8 cellular contexts compared by ENCODE assay signal in the genomic region with DNA sequence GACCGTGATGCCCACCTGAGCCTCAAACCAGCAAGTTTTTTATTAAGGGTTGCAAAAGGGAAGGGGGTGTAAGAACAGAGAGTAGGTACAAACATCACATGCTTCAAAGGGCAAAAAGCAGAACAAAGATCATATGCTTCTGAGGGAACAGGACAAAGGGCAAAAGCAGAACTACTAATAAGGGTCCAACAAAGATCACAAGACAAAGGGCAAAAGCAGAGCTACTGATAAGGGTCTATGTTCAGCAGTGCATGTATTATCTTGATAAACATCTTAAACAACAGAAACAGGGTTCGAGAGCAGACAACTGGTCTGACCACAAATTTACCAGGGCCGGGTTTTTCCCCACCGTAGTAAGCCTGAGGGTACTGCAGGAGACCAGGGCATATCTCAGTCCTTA. TPM values are rescaled to one million over a fixed set of nuclear protein-coding genes. Genes with fewer than 3 reads are reported as not detected.
DNase-seq lines count a peak whose midpoint lies in the region; ATAC-seq, FAIRE-seq and TF ChIP-seq lines count a peak whose summit lies in the region.
"Not testable (repeated sequence)": the region's sequence is repeated elsewhere in the genome, so short reads cannot be mapped to it uniquely, and the experiment has no call there.

No MANE protein-coding gene starts in this region.

- not testable (repeated sequence) for ATAC-seq in CD4-positive, CD25-positive, alpha-beta regulatory T cell (ENCODE audit: low read depth in 2 of 2); activated B cell treated with CpG ODN at 0.5 μM for 24 hours (ENCODE audit: low read depth); HepG2

- H3K4me1 ChIP-seq in CD4-positive, CD25-positive, alpha-beta regulatory T cell (ENCODE audit: control insufficient read depth, insufficient read depth, low read length, poor library complexity, severe bottlenecking), result peaks cover 19% of the 10 kb centered on the region
- H3K4me1 ChIP-seq in HepG2 (ENCODE audit: insufficient read depth, low read length), result peaks cover 23% of the 10 kb centered on the region

- TF ChIP-seq EP300 in HepG2 (IDR thresholded peaks at IDR 0.05; ENCODE audit: low read depth in 2 of 2, low read length in 2 of 2); HepG2 (CRISPR knock-in tag; IDR thresholded peaks at IDR 0.05; ENCODE audit: borderline replicate concordance): not testable (repeated sequence)

- not testable (repeated sequence) for TF ChIP-seq CTCF in HL-60 (IDR thresholded peaks at IDR 0.05; ENCODE audit: insufficient read depth, low read length); activated B cell treated with CpG ODN at 0.5 μM for 24 hours (IDR thresholded peaks at IDR 0.05); HepG2 (CRISPR knock-in tag; IDR thresholded peaks at IDR 0.05); nephron (IDR thresholded peaks at IDR 0.05; ENCODE audit: unreplicated experiment in 3 of 3); type B pancreatic cell (conservative IDR thresholded peaks at IDR 0.05)

- CTCF ChIA-PET in activated B cell treated with CpG ODN at 0.5 μM for 24 hours (lab: Charles Lee); HepG2 (lab: Yijun Ruan, JAX; ENCODE audit: low intra/inter-chr PET ratio, low total read pairs): not testable (repeated sequence)

- 11% methylated on average over 4 of the region's 4 CpGs for WGBS in HepG2 (ENCODE audit: low lambda C conversion rate)

- not testable (repeated sequence) for H3K36me3 Mint-ChIP-seq in CD4-positive, CD25-positive, alpha-beta regulatory T cell; activated B cell treated with CpG ODN at 0.5 μM for 24 hours (ENCODE audit: low read depth); nephron (ENCODE audit: low read depth); type B pancreatic cell

- intact Hi-C loops in activated B cell treated with CpG ODN at 0.5 μM for 24 hours (cut with micrococcal nuclease); HepG2 (cut with micrococcal nuclease; ENCODE audit: unreplicated experiment): not testable (repeated sequence)

- TF ChIP-seq POLR2A in HepG2 (IDR thresholded peaks at IDR 0.05; ENCODE audit: insufficient read depth in 1 of 2, low read depth in 2 of 2, low read length in 2 of 2), result not testable (repeated sequence)

- not testable (repeated sequence) for FAIRE-seq in HepG2 (lab: Jason Lieb, UNC)

- H3K27me3 Mint-ChIP-seq in CD4-positive, CD25-positive, alpha-beta regulatory T cell, result peaks cover 42% of the 10 kb centered on the region
- H3K27me3 Mint-ChIP-seq in activated B cell treated with CpG ODN at 0.5 μM for 24 hours; nephron (ENCODE audit: low read depth); type B pancreatic cell: not testable (repeated sequence)

- H3K27me3 ChIP-seq in CD4-positive, CD25-positive, alpha-beta regulatory T cell (ENCODE audit: control insufficient read depth, insufficient read depth, low read length); HL-60 (ENCODE audit: insufficient read depth, poor library complexity, severe bottlenecking); HepG2 (ENCODE audit: control insufficient read depth in 1 of 2, insufficient read depth in 2 of 2, low read length in 2 of 2): not testable (repeated sequence)

- peaks cover 21% of the 10 kb centered on the region for H3K79me2 ChIP-seq in HepG2 (ENCODE audit: insufficient read depth, low read length)

- not testable (repeated sequence) for H3K27ac ChIP-seq in CD4-positive, CD25-positive, alpha-beta regulatory T cell (ENCODE audit: insufficient read depth, low read length, poor library complexity, severe bottlenecking); HepG2 (ENCODE audit: extremely low read length, insufficient read depth, low read length)
- H3K27ac ChIP-seq in HL-60 (replicated peaks), result peak overlapping the region; percentile 26; the same call in 1 of the 2 replicates

- not testable (repeated sequence) for H3K9me3 ChIP-seq in CD4-positive, CD25-positive, alpha-beta regulatory T cell (ENCODE audit: control insufficient read depth in 2 of 2, low read length in 2 of 2); HepG2 (ENCODE audit: low read length)

- BruUV-seq in HepG2 (replicated peaks; lab: Mats Ljungman, UMichigan), result not testable (repeated sequence)

- not testable (repeated sequence) for H3K9ac ChIP-seq in HepG2 (ENCODE audit: insufficient read depth, low read depth, low read length)

- not testable (repeated sequence) for H3K27ac Mint-ChIP-seq in CD4-positive, CD25-positive, alpha-beta regulatory T cell; nephron; type B pancreatic cell
- peak overlapping the region; percentile 76 for H3K27ac Mint-ChIP-seq in activated B cell treated with CpG ODN at 0.5 μM for 24 hours

- DNase-seq in CD4-positive, CD25-positive, alpha-beta regulatory T cell; activated B cell treated with CpG ODN at 0.5 μM for 24 hours; HepG2 (ENCODE audit: low spot score); type B pancreatic cell (ENCODE audit: extremely low spot score, unreplicated experiment): not testable (repeated sequence)
- DNase-seq in HL-60 (ENCODE audit: low read depth in 1 of 2, low spot score in 1 of 2) (peak in 1 of 2 experiments; percentile 32), MV-4-11 (lab: John Stamatoyannopoulos, UW) (peak; percentile 52), OCI-M1 (lab: John Stamatoyannopoulos, UW) (peak; percentile 10)

- not testable (repeated sequence) for H3K9me3 Mint-ChIP-seq in CD4-positive, CD25-positive, alpha-beta regulatory T cell; activated B cell treated with CpG ODN at 0.5 μM for 24 hours; type B pancreatic cell
- H3K9me3 Mint-ChIP-seq in nephron, result peaks cover 18% of the 10 kb centered on the region

- in situ Hi-C loops in HepG2 (cut with HindIII; ENCODE audit: extremely low pct_ligation_motif_present, low pct_unique_long_range_greater_than_20kb), result loop anchor here (25.0 kb wide), 1 partner anchor 287 kb away; no protein-coding TSS in a partner anchor

- POLR2A ChIA-PET in activated B cell treated with CpG ODN at 0.5 μM for 24 hours (lab: Charles Lee); HepG2 (lab: Yijun Ruan, JAX): not testable (repeated sequence)

- peaks cover 4 to 22% (median 16%) of the 10 kb centered on the region in 4 donors for H3K4me1 Mint-ChIP-seq in CD4-positive, CD25-positive, alpha-beta regulatory T cell
- H3K4me1 Mint-ChIP-seq in activated B cell treated with CpG ODN at 0.5 μM for 24 hours, result peaks cover 53% of the 10 kb centered on the region
- H3K4me1 Mint-ChIP-seq in nephron; type B pancreatic cell (ENCODE audit: unreplicated experiment): not testable (repeated sequence)

- not testable (repeated sequence) for TF ChIP-seq RAD21 in HepG2 (CRISPR knock-in tag; IDR thresholded peaks at IDR 0.05)

- H4K20me1 ChIP-seq in HepG2 (ENCODE audit: insufficient read depth, low read length), result not testable (repeated sequence)

- not testable (repeated sequence) for H2AFZ ChIP-seq in HepG2 (ENCODE audit: low read length)

- H3K4me2 ChIP-seq in HepG2 (ENCODE audit: low read depth, low read length), result not testable (repeated sequence)

- peak overlapping the region; percentile 11 to 84 (median 60) for H3K4me3 Mint-ChIP-seq in CD4-positive, CD25-positive, alpha-beta regulatory T cell
- H3K4me3 Mint-ChIP-seq in activated B cell treated with CpG ODN at 0.5 μM for 24 hours (peak overlapping the region; percentile 32), nephron (peak overlapping the region; percentile 7 to 72 (median 37)), type B pancreatic cell (peak overlapping the region; percentile 43)

- H3K4me3 ChIP-seq in CD4-positive, CD25-positive, alpha-beta regulatory T cell (ENCODE audit: low read depth, low read length); HL-60 (replicated peaks; ENCODE audit: insufficient read depth, low read length); HepG2 (replicated peaks in 1 of 3; ENCODE audit: insufficient read depth in 1 of 3, low read depth in 2 of 3, low read length in 3 of 3): not testable (repeated sequence)

- H3K36me3 ChIP-seq in CD4-positive, CD25-positive, alpha-beta regulatory T cell (ENCODE audit: control insufficient read depth, insufficient read depth, low read length); HepG2 (replicated peaks in 1 of 2; ENCODE audit: control insufficient read depth in 1 of 2, insufficient read depth in 2 of 2, low read length in 2 of 2): not testable (repeated sequence)

RNA-seq across cellular contexts. Expression of a gene that starts 1.7 kb away (rescaled TPM):
- total RNA-seq in CD4-positive, CD25-positive, alpha-beta regulatory T cell, result 31.5 TPM
- 10 to 100 TPM; 31.3 to 73.3 (median 41.0) TPM for polyA plus RNA-seq in CD4-positive, CD25-positive, alpha-beta regulatory T cell
- total RNA-seq in activated B cell treated with CpG ODN at 0.5 μM for 24 hours (106 and 130 TPM in 2 replicates), HepG2 (2016; rRNA removed; fragmentation: Illumina TruSeq; extraction: Trizol) (399 and 508 TPM in 2 replicates), type B pancreatic cell (ENCODE audit: low replicate concordance) (184 and 204 TPM in 2 replicates)
- total RNA-seq in HepG2 (2016; cell fraction: cytosol; rRNA removed; fragmentation: Illumina TruSeq; extraction: Trizol; ENCODE audit: low read depth), result 60.7 and 79.3 TPM in 2 replicates
- 397 and 512 TPM in 2 replicates for total RNA-seq in HepG2 (2016; cell fraction: insoluble cytoplasmic fraction; rRNA removed; fragmentation: Illumina TruSeq; extraction: Trizol)
- 102 and 119 TPM in 2 replicates for total RNA-seq in HepG2 (2016; cell fraction: membrane; rRNA removed; fragmentation: Illumina TruSeq; extraction: Trizol)
- 218 and 251 TPM in 2 replicates for total RNA-seq in HepG2 (2016; cell fraction: nucleus; rRNA removed; fragmentation: Illumina TruSeq; extraction: Trizol)
- 163 and 178 TPM in 2 replicates for polyA plus RNA-seq in HepG2 (2011; rRNA removed)
- polyA plus RNA-seq in HepG2 (2011; cell fraction: cytosol; rRNA removed), result 98.0 and 194 TPM in 2 replicates
- polyA plus RNA-seq in HepG2 (2011; cell fraction: nucleus; rRNA removed), result 119 and 175 TPM in 2 replicates
- 153 and 212 TPM in 2 replicates for polyA plus RNA-seq in HepG2 (2012)
- polyA plus RNA-seq in HepG2 (2016; cell fraction: cytosol; fragmentation: Illumina TruSeq; extraction: Trizol; ENCODE audit: low read depth), result 35.4 and 40.3 TPM in 2 replicates
- 332 and 336 TPM in 2 replicates for polyA plus RNA-seq in HepG2 (2016; cell fraction: insoluble cytoplasmic fraction; fragmentation: Illumina TruSeq; extraction: Trizol; ENCODE audit: low read depth)
- 57.1 and 67.7 TPM in 2 replicates for polyA plus RNA-seq in HepG2 (2016; cell fraction: membrane; fragmentation: Illumina TruSeq; extraction: Trizol; ENCODE audit: low read depth)
- 221 and 269 TPM in 2 replicates for polyA plus RNA-seq in HepG2 (2016; cell fraction: nucleus; fragmentation: Illumina TruSeq; extraction: Trizol; ENCODE audit: insufficient read depth, low read depth)
- 271 and 288 TPM in 2 replicates for polyA minus RNA-seq in HepG2 (2011; rRNA and poly(A)+ RNA removed; ENCODE audit: low replicate concordance)
- polyA minus RNA-seq in HepG2 (2011; cell fraction: cytosol; rRNA and poly(A)+ RNA removed), result 117 and 147 TPM in 2 replicates
- 131 and 184 TPM in 2 replicates for polyA minus RNA-seq in HepG2 (2011; cell fraction: nucleus; rRNA and poly(A)+ RNA removed)
